5 cellular contexts compared by ENCODE assay signal in the genomic region with DNA sequence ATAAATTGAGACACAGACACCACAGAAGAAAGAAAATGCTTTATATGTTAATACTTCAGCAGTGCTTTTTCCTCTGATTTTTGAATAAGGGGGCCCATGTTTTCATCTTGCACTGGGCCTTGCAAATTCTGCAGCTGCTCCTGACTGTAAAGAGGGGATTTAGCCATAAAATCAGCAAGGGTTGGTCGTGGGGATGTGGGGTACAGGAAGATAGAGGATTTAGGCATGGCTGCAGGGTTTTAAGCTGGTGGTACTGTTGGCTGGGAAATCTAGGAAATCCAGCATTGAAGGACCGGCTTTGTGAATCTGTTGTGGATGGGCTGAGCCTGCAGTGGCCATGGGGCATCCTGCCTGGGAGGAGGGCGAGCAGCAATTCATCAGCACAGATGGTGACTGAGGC. TPM values are rescaled to one million over a fixed set of nuclear protein-coding genes. Genes with fewer than 3 reads are reported as not detected.
"Had no signal": no experiment of that assay in that cellular context is flagged by ENCODE, and none has a peak within 500 bp of the region (broad histone marks: within the 10 kb centered on the region; RNA-seq: fewer than 3 reads in every experiment).

No MANE protein-coding gene starts in this region.

RNA-seq across cellular contexts. Expression of a gene that starts 2.1 kb away (rescaled TPM):
- total RNA-seq: LHCN-M2, MCF 10A, NCI-H460, Right ventricle myocardium inferior, RPMI7951 had no signal
